In genomic region chr21:25080706-25081495, GRCh38 we compare ENCODE assay signal across 22 cellular contexts.
DNase-seq lines count a peak whose midpoint lies in the region; ATAC-seq and TF ChIP-seq lines count a peak whose summit lies in the region.
"Had no signal": no experiment of that assay in that cellular context is flagged by ENCODE, and none has a peak within 500 bp of the region (broad histone marks: within the 10 kb centered on the region; RNA-seq: fewer than 3 reads in every experiment).

No MANE protein-coding gene starts in this region.

- H2BK5ac ChIP-seq in H9 (ENCODE audit: insufficient read length, low read length): no peak overlapping the region

- no peaks in the 10 kb centered on the region for H3K79me1 ChIP-seq in H9 (ENCODE audit: insufficient read depth, low read depth, low read length, poor library complexity, severe bottlenecking)

- H3K4me2 ChIP-seq in H9 (ENCODE audit: insufficient read depth, insufficient read length, low read length): no peak overlapping the region
- H3K4me2 ChIP-seq: BLaER1 had no signal

- H3K27me3 Mint-ChIP-seq in H9 (ENCODE audit: low read depth): no peaks in the 10 kb centered on the region

- in situ Hi-C loops in KBM-7 (cut with MboI; ENCODE audit: low pct_unique_long_range_greater_than_20kb, low sequenced_read_pairs): no loop called here

- no peak for TF ChIP-seq CTCF in H9 (conservative IDR thresholded peaks at IDR 0.05)

- no peak overlapping the region for H3K4ac ChIP-seq in H9 (ENCODE audit: low read depth, low read length)

- H2BK20ac ChIP-seq in H9 (ENCODE audit: low read depth, low read length, poor library complexity, severe bottlenecking): no peak overlapping the region

- H2AK5ac ChIP-seq in H9 (ENCODE audit: insufficient read length, low read length): no peak overlapping the region

- no CpG with 5 or more reads among the region's 5 CpGs for WGBS in H9 (ENCODE audit: extremely low coverage, insufficient read length, low lambda C conversion rate)

- no peaks in the 10 kb centered on the region for H3K36me3 Mint-ChIP-seq in stimulated activated effector memory CD8-positive, alpha-beta T cell treated with anti-CD3 and anti-CD28 coated beads, Interleukin-12 subunit alpha, Interleukin-12 subunit beta, amount 100 ng/mL, for 72 hours
- no peaks in the 10 kb centered on the region; a peak in 3 of 7 replicates for H3K36me3 Mint-ChIP-seq in H9 (ENCODE audit: insufficient read depth in 1 of 3, low read depth in 3 of 3)

- no peak overlapping the region for H4K8ac ChIP-seq in H9 (replicated peaks; ENCODE audit: insufficient read length, low read depth, low read length)

- no peak overlapping the region for H3K4me3 Mint-ChIP-seq in stimulated activated effector memory CD8-positive, alpha-beta T cell treated with anti-CD3 and anti-CD28 coated beads, Interleukin-12 subunit alpha, Interleukin-12 subunit beta, amount 100 ng/mL, for 72 hours
- no peak overlapping the region for H3K4me3 Mint-ChIP-seq in H9

- H3K14ac ChIP-seq in H9 (ENCODE audit: insufficient read depth, low read length): no peak overlapping the region

- no peak overlapping the region for H3K18ac ChIP-seq in H9 (ENCODE audit: insufficient read length, low read depth, low read length)

- no peak overlapping the region for H3K9ac ChIP-seq in H9 (ENCODE audit: extremely low read depth, insufficient read length, low read length)
- H3K9ac ChIP-seq: BLaER1 had no signal

- no peak overlapping the region for H2BK12ac ChIP-seq in H9 (ENCODE audit: insufficient read length, low read depth, low read length)

- no peak overlapping the region for H3K23ac ChIP-seq in H9 (ENCODE audit: insufficient read length, low read depth, low read length)

- H4K5ac ChIP-seq in H9 (ENCODE audit: insufficient read length, low read depth, low read length): no peak overlapping the region

- no peak overlapping the region for H3T11ph ChIP-seq in H9 (ENCODE audit: low read length)

- no peaks in the 10 kb centered on the region for H3K9me3 ChIP-seq in H9 (ENCODE audit: control insufficient read depth, low read depth, low read length)
- H3K9me3 ChIP-seq: BLaER1, gastroesophageal sphincter, upper lobe of right lung had no signal

- H3K27ac Mint-ChIP-seq in stimulated activated effector memory CD8-positive, alpha-beta T cell treated with anti-CD3 and anti-CD28 coated beads, Interleukin-12 subunit alpha, Interleukin-12 subunit beta, amount 100 ng/mL, for 72 hours: no peak overlapping the region
- H3K27ac Mint-ChIP-seq in H9: no peak overlapping the region

- H3K23me2 ChIP-seq in H9 (ENCODE audit: insufficient read length, low read depth, low read length, poor library complexity, severe bottlenecking): no peaks in the 10 kb centered on the region

- peak; percentile 21 to 38 for ATAC-seq in activated CD4-positive, CD25-positive, alpha-beta regulatory T cell treated with anti-CD3 and anti-CD28 coated beads, Interleukin-2, amount 50 U/mL, for 24 hours
- peak; percentile 61 for ATAC-seq in stimulated activated effector memory CD8-positive, alpha-beta T cell treated with anti-CD3 and anti-CD28 coated beads, Interleukin-12 subunit alpha, Interleukin-12 subunit beta, amount 100 ng/mL, for 72 hours
- ATAC-seq in HG02852 (IDR thresholded peaks at IDR 0.05; ENCODE audit: unreplicated experiment): no peak
- ATAC-seq: gastroesophageal sphincter, upper lobe of right lung had no signal

- H3K9me3 Mint-ChIP-seq in stimulated activated effector memory CD8-positive, alpha-beta T cell treated with anti-CD3 and anti-CD28 coated beads, Interleukin-12 subunit alpha, Interleukin-12 subunit beta, amount 100 ng/mL, for 72 hours: peaks cover 3% of the 10 kb centered on the region
- H3K9me3 Mint-ChIP-seq in H9: peaks cover 55 to 79% of the 10 kb centered on the region in 2 experiments

- no peaks in the 10 kb centered on the region for H3K79me2 ChIP-seq in H9 (ENCODE audit: insufficient read depth, low read length)

- no peaks in the 10 kb centered on the region for H4K20me1 ChIP-seq in H9 (ENCODE audit: control insufficient read depth, insufficient read depth, insufficient read length)
- H4K20me1 ChIP-seq: BLaER1 had no signal

- H2AFZ ChIP-seq in H9 (ENCODE audit: low read length): no peak overlapping the region

- H3K4me1 ChIP-seq in H9 (ENCODE audit: insufficient read depth, low read length): no peaks in the 10 kb centered on the region; the same call in 1 of the 2 replicates
- H3K4me1 ChIP-seq: gastroesophageal sphincter, upper lobe of right lung had no signal

- no peak overlapping the region for H3K56ac ChIP-seq in H9 (ENCODE audit: insufficient read length, low read depth, low read length)

- no peak overlapping the region for H4K91ac ChIP-seq in H9 (ENCODE audit: insufficient read length, low read depth, low read length)

- H2BK15ac ChIP-seq in H9 (ENCODE audit: low read depth, low read length): no peak overlapping the region

- no peaks in the 10 kb centered on the region for H3K4me1 Mint-ChIP-seq in stimulated activated effector memory CD8-positive, alpha-beta T cell treated with anti-CD3 and anti-CD28 coated beads, Interleukin-12 subunit alpha, Interleukin-12 subunit beta, amount 100 ng/mL, for 72 hours
- H3K4me1 Mint-ChIP-seq in H9: peaks cover 0 to 3% of the 10 kb centered on the region in 2 experiments; a peak in 2 of 4 replicates

- DNase-seq in activated CD4-positive, CD25-positive, alpha-beta regulatory T cell (lab: John Stamatoyannopoulos, UW): no peak
- DNase-seq in HT1080 (ENCODE audit: low read depth) (peak; percentile 51), RPMI7951 (ENCODE audit: low read depth) (peak; percentile 10), H9 (no peak), KBM-7 (no peak)
- no peak for DNase-seq in stimulated activated effector memory CD8-positive, alpha-beta T cell treated with anti-CD3 and anti-CD28 coated beads, Interleukin-12 subunit alpha, Interleukin-12 subunit beta, amount 100 ng/mL, for 72 hours (ENCODE audit: low spot score in 2 of 2)
- DNase-seq: activated CD4-positive, alpha-beta T cell treated with anti-CD3 and anti-CD28 coated beads, Interleukin-2, amount 50 U/mL, for 48 hours; activated naive CD4-positive, alpha-beta T cell treated with Interleukin-2 at 50 U/mL for 16 hours; effector CD4-positive, alpha-beta T cell; erythroblast; HCEC 1CT; KG1; kidney; NCI-H526 treated with DMSO at 0.1 percent for 48 hours; small intestine; stimulated activated CD4-positive, alpha-beta T cell treated with anti-CD3 and anti-CD28 coated beads, Interleukin-2, amount 100 ng/mL, for 48 hours; T-helper 2 cell; upper lobe of right lung had no signal

- H3K27me3 ChIP-seq in H9 (ENCODE audit: insufficient read depth, low read length): no peaks in the 10 kb centered on the region
- H3K27me3 ChIP-seq: BLaER1, gastroesophageal sphincter, upper lobe of right lung had no signal

- no peak overlapping the region for H3K27ac ChIP-seq in H9 (ENCODE audit: insufficient read length, low read depth, low read length)
- H3K27ac ChIP-seq: BLaER1, gastroesophageal sphincter, upper lobe of right lung had no signal

- no peak overlapping the region for H2BK120ac ChIP-seq in H9 (ENCODE audit: low read depth, low read length, poor library complexity, severe bottlenecking)

Comparison
In these comparisons a context has a peak if more than half of its experiments do, and no peak if none do; other contexts are left out.
1. DNase-seq: peak in HT1080 (single experiment) and RPMI7951 (single experiment); none in activated CD4-positive, CD25-positive, alpha-beta regulatory T cell (0 of 4), stimulated activated effector memory CD8-positive, alpha-beta T cell treated with anti-CD3 and anti-CD28 coated beads, Interleukin-12 subunit alpha, Interleukin-12 subunit beta, amount 100 ng/mL, for 72 hours (0 of 2), H9 (single experiment) and KBM-7 (single experiment).